In genomic region chr20:57667924-57668782, GRCh38 we compare ENCODE assay signal across 1 cellular context.
TF ChIP-seq lines count a peak whose summit lies in the region.

No MANE protein-coding gene starts in this region.

TF ChIP-seq in WTC11, 78 proteins besides CTCF, POLR2A, EP300 and RAD21:
- TF ChIP-seq, protein P1, sequence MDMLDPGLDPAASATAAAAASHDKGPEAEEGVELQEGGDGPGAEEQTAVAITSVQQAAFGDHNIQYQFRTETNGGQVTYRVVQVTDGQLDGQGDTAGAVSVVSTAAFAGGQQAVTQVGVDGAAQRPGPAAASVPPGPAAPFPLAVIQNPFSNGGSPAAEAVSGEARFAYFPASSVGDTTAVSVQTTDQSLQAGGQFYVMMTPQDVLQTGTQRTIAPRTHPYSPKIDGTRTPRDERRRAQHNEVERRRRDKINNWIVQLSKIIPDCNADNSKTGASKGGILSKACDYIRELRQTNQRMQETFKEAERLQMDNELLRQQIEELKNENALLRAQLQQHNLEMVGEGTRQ (CRISPR knock-in tag; IDR thresholded peaks at IDR 0.05) = peak; percentile 63
- no peak for TF ChIP-seq NFATC4 (CRISPR knock-in tag; IDR thresholded peaks at IDR 0.05)
